18 cellular contexts compared by ENCODE assay signal in genomic region chr16:85513649-85514048, GRCh38.
A peak's percentile ranks its signal among the peaks of the same experiment; 100 is the strongest.
DNase-seq lines count a peak whose midpoint lies in the region; ATAC-seq and TF ChIP-seq lines count a peak whose summit lies in the region.
"Had no signal": no experiment of that assay in that cellular context is flagged by ENCODE, and none has a peak within 500 bp of the region (broad histone marks: within the 10 kb centered on the region; RNA-seq: fewer than 3 reads in every experiment).

No MANE protein-coding gene starts in this region.

- H3K79me1 ChIP-seq in trophoblast cell (ENCODE audit: low read length) = peaks cover 32% of the 10 kb centered on the region

- peak overlapping the region; percentile 72 for H4K8ac ChIP-seq in trophoblast cell (ENCODE audit: low read depth, low read length)

- no peaks in the 10 kb centered on the region for H3K36me3 Mint-ChIP-seq in HFFc6 (ENCODE audit: low read depth)
- H3K36me3 Mint-ChIP-seq in naive thymus-derived CD8-positive, alpha-beta T cell = no peaks in the 10 kb centered on the region
- H3K36me3 Mint-ChIP-seq: CD4-positive, alpha-beta memory T cell; stimulated activated effector memory CD8-positive, alpha-beta T cell treated with anti-CD3 and anti-CD28 coated beads, Interleukin-12 subunit alpha, Interleukin-12 subunit beta, amount 100 ng/mL, for 72 hours had no signal

- no peak for ATAC-seq in HG03469 (IDR thresholded peaks at IDR 0.05; ENCODE audit: unreplicated experiment)
- ATAC-seq in naive thymus-derived CD8-positive, alpha-beta T cell = no peak
- ATAC-seq in GM21360 (IDR thresholded peaks at IDR 0.05; ENCODE audit: unreplicated experiment) = no peak
- ATAC-seq: stimulated activated effector memory CD8-positive, alpha-beta T cell treated with anti-CD3 and anti-CD28 coated beads, Interleukin-12 subunit alpha, Interleukin-12 subunit beta, amount 100 ng/mL, for 72 hours had no signal

- peak overlapping the region; percentile 93 for H4K91ac ChIP-seq in trophoblast cell (ENCODE audit: low read depth, low read length)

- no peak overlapping the region for H4K12ac ChIP-seq in trophoblast cell (ENCODE audit: low read depth, low read length)

- H3K27me3 Mint-ChIP-seq in HFFc6 (ENCODE audit: insufficient read depth) = peaks cover 4% of the 10 kb centered on the region
- peaks cover 0 to 2% (median 0%) of the 10 kb centered on the region in 5 donors for H3K27me3 Mint-ChIP-seq in naive thymus-derived CD8-positive, alpha-beta T cell

- peaks cover 39% of the 10 kb centered on the region for H3K4me1 Mint-ChIP-seq in HFFc6 (ENCODE audit: low read depth)
- H3K4me1 Mint-ChIP-seq in naive thymus-derived CD8-positive, alpha-beta T cell = peaks cover 0 to 5% (median 0%) of the 10 kb centered on the region in 4 donors
- H3K4me1 Mint-ChIP-seq: central memory CD8-positive, alpha-beta T cell had no signal

- peak overlapping the region; percentile 5 for H3K18ac ChIP-seq in trophoblast cell (ENCODE audit: low read length)

- no peak overlapping the region for H3K4me3 ChIP-seq in A673 (ENCODE audit: low read depth, low read length, poor library complexity, severe bottlenecking)
- H3K4me3 ChIP-seq in breast epithelium = no peak overlapping the region
- no peak overlapping the region for H3K4me3 ChIP-seq in trophoblast cell (ENCODE audit: low read depth, low read length)
- H3K4me3 ChIP-seq: right atrium auricular region had no signal

- peak overlapping the region; percentile 69 for H3K14ac ChIP-seq in trophoblast cell (ENCODE audit: low read length)

- WGBS in trophoblast cell (ENCODE audit: extremely low coverage, insufficient coverage, insufficient read length) = no CpG with 5 or more reads among the region's 10 CpGs

- peak overlapping the region; percentile 23 for H2BK5ac ChIP-seq in trophoblast cell (ENCODE audit: low read depth, low read length, poor library complexity)

- peak overlapping the region; percentile 46 for H2BK120ac ChIP-seq in trophoblast cell (ENCODE audit: insufficient read depth, low read length, poor library complexity)

- H3K27ac ChIP-seq in A673 (ENCODE audit: low read depth, low read length, poor library complexity, severe bottlenecking) (peak overlapping the region; percentile 68), breast epithelium (peak overlapping the region; percentile 78 to 91), trophoblast cell (ENCODE audit: low read depth, low read length) (peak overlapping the region; percentile 93)
- H3K27ac ChIP-seq: HL-60 had no signal

- H3K23ac ChIP-seq in trophoblast cell (ENCODE audit: low read length) = no peak overlapping the region

- no peak overlapping the region for H3K9ac ChIP-seq in trophoblast cell (ENCODE audit: low read length)

- H3K4ac ChIP-seq in trophoblast cell (ENCODE audit: low read depth, low read length) = peak overlapping the region; percentile 31

- TF ChIP-seq POLR2A in breast epithelium (IDR thresholded peaks at IDR 0.05) = no peak

- H3K27ac Mint-ChIP-seq in HFFc6 = peak overlapping the region; percentile 96
- H3K27ac Mint-ChIP-seq in naive thymus-derived CD8-positive, alpha-beta T cell = peak overlapping the region in 2 of 10 donors; percentile 33 to 80
- H3K27ac Mint-ChIP-seq: CD4-positive, alpha-beta memory T cell; stimulated activated effector memory CD8-positive, alpha-beta T cell treated with anti-CD3 and anti-CD28 coated beads, Interleukin-12 subunit alpha, Interleukin-12 subunit beta, amount 100 ng/mL, for 72 hours had no signal

- H3K4me1 ChIP-seq in A673 (ENCODE audit: insufficient read depth, low read length, poor library complexity, severe bottlenecking) (peaks cover 44% of the 10 kb centered on the region), breast epithelium (peaks cover 15 to 21% of the 10 kb centered on the region in 2 donors), trophoblast cell (ENCODE audit: control insufficient read depth in 1 of 2, insufficient read depth in 2 of 2, low read length in 2 of 2) (peaks cover 31 to 33% of the 10 kb centered on the region in 2 experiments)

- no peaks in the 10 kb centered on the region for H3K9me3 ChIP-seq in A673 (ENCODE audit: low read depth, low read length, poor library complexity, severe bottlenecking)
- H3K9me3 ChIP-seq in breast epithelium = no peaks in the 10 kb centered on the region
- H3K9me3 ChIP-seq in trophoblast cell (ENCODE audit: insufficient read depth, low read depth, low read length) = no peaks in the 10 kb centered on the region
- H3K9me3 ChIP-seq: right atrium auricular region had no signal

- TF ChIP-seq CTCF in A673 (conservative IDR thresholded peaks at IDR 0.05; ENCODE audit: low read depth, low read length) (no peak), HFFc6 (IDR thresholded peaks at IDR 0.05) (no peak), breast epithelium (IDR thresholded peaks at IDR 0.05) (no peak)

- H3K36me3 ChIP-seq in A673 (ENCODE audit: insufficient read depth, low read length, poor library complexity, severe bottlenecking) (no peaks in the 10 kb centered on the region), breast epithelium (no peaks in the 10 kb centered on the region), trophoblast cell (ENCODE audit: control insufficient read depth in 1 of 2, insufficient read depth in 2 of 2, low read length in 2 of 2) (no peaks in the 10 kb centered on the region)
- H3K36me3 ChIP-seq: right atrium auricular region had no signal

- intact Hi-C loops in A673 (cut with micrococcal nuclease; ENCODE audit: unreplicated experiment) (no loop called here), breast epithelium (cut with DNase I; ENCODE audit: low total_unique reads) (no loop called here)

- H2AK5ac ChIP-seq in trophoblast cell (ENCODE audit: low read length) = peak overlapping the region; percentile 63

- peaks cover 6% of the 10 kb centered on the region for H3K79me2 ChIP-seq in trophoblast cell (ENCODE audit: control insufficient read depth, insufficient read depth, low read length, poor library complexity)

- H2AFZ ChIP-seq in trophoblast cell (ENCODE audit: insufficient read depth, low read length, poor library complexity) = peak overlapping the region; percentile 17

- CTCF ChIA-PET in A673 (lab: Charles Lee) = no interaction called here

- H3K4me3 Mint-ChIP-seq in HFFc6 = no peak overlapping the region; the same call in 1 of the 2 replicates
- no peak overlapping the region for H3K4me3 Mint-ChIP-seq in naive thymus-derived CD8-positive, alpha-beta T cell
- H3K4me3 Mint-ChIP-seq: CD4-positive, alpha-beta memory T cell; central memory CD8-positive, alpha-beta T cell; stimulated activated effector memory CD8-positive, alpha-beta T cell treated with anti-CD3 and anti-CD28 coated beads, Interleukin-12 subunit alpha, Interleukin-12 subunit beta, amount 100 ng/mL, for 72 hours had no signal

- peak overlapping the region; percentile 8 for H2BK12ac ChIP-seq in trophoblast cell (ENCODE audit: low read length)

- H3K27me3 ChIP-seq in A673 (replicated peaks; ENCODE audit: insufficient read depth, low read depth, low read length, poor library complexity) = no peaks in the 10 kb centered on the region
- no peaks in the 10 kb centered on the region for H3K27me3 ChIP-seq in breast epithelium
- no peaks in the 10 kb centered on the region for H3K27me3 ChIP-seq in trophoblast cell (ENCODE audit: insufficient read depth, low read length)
- H3K27me3 ChIP-seq: right atrium auricular region had no signal

- DNase-seq in A673 (ENCODE audit: low spot score) = no peak
- no peak for DNase-seq in HFFc6
- no peak for DNase-seq in breast epithelium (ENCODE audit: low spot score in 2 of 2)
- DNase-seq in trophoblast cell = peak in 1 of 2 donors; percentile 27
- no peak for DNase-seq in naive thymus-derived CD8-positive, alpha-beta T cell
- DNase-seq in NCI-H345 treated with DMSO at 0.1 percent for 48 hours (lab: John Stamatoyannopoulos, UW; ENCODE audit: unreplicated experiment) = no peak
- DNase-seq: activated gamma-delta T cell treated with Interleukin-2 at 50 U/mL for 16 hours; CD4-positive, alpha-beta memory T cell; effector CD4-positive, alpha-beta T cell; HCEC 1CT; left colon; NCI-H1930 had no signal

- H3K9me3 Mint-ChIP-seq in HFFc6 = no peaks in the 10 kb centered on the region
- H3K9me3 Mint-ChIP-seq in naive thymus-derived CD8-positive, alpha-beta T cell = no peaks in the 10 kb centered on the region
- H3K9me3 Mint-ChIP-seq: CD4-positive, alpha-beta memory T cell; central memory CD8-positive, alpha-beta T cell; stimulated activated effector memory CD8-positive, alpha-beta T cell treated with anti-CD3 and anti-CD28 coated beads, Interleukin-12 subunit alpha, Interleukin-12 subunit beta, amount 100 ng/mL, for 72 hours had no signal

- no TSS peak for BruUV-seq in A673 (replicated peaks; lab: Mats Ljungman, UMichigan)

- no peak overlapping the region for H3K4me2 ChIP-seq in trophoblast cell (ENCODE audit: low read length)

- POLR2A ChIA-PET in A673 (lab: Charles Lee; ENCODE audit: low non-redundant PET) = no interaction called here
- POLR2A ChIA-PET in naive thymus-derived CD8-positive, alpha-beta T cell (lab: Charles Lee) = no interaction called here
